In genomic region chr15:52338891-52339290, GRCh38 we compare ENCODE assay signal across 27 cellular contexts.
"Had no signal": no experiment of that assay in that cellular context is flagged by ENCODE, and none has a peak within 500 bp of the region (broad histone marks: within the 10 kb centered on the region; RNA-seq: fewer than 3 reads in every experiment).

No MANE protein-coding gene starts in this region.

- DNase-seq: islet precursor cell; left ventricle myocardium inferior; mesendoderm; naive B cell; natural killer cell; nephron progenitor cell; occipital lobe; psoas muscle; right lobe of liver; stimulated activated CD4-positive, alpha-beta T cell treated with anti-CD3 and anti-CD28 coated beads, Interleukin-1b, Interleukin-23, amount 100 ng/mL, for 48 hours; stimulated activated CD4-positive, alpha-beta T cell treated with anti-CD3 and anti-CD28 coated beads, Interleukin-2, amount 100 ng/mL, for 48 hours; stimulated activated CD4-positive, alpha-beta T cell treated with anti-CD3 and anti-CD28 coated beads, Interleukin-4, amount 100 ng/mL, for 4 hours; stimulated activated CD8-positive, alpha-beta memory T cell treated with anti-CD3 and anti-CD28 coated beads, Interleukin-4, amount 100 ng/mL, for 48 hours; stimulated activated naive CD4-positive, alpha-beta T cell treated with Interleukin-2 at 50 U/mL for 16 hours; stimulated activated naive CD8-positive, alpha-beta T cell treated with anti-CD3 and anti-CD28 coated beads, Interleukin-15, amount 100 ng/mL, for 72 hours; substantia nigra; uterus had no signal

- H3K27ac Mint-ChIP-seq: mesothelial cell of epicardium; nephron progenitor cell; neural progenitor cell; stimulated activated naive CD8-positive, alpha-beta T cell treated with anti-CD3 and anti-CD28 coated beads, Interleukin-15, amount 100 ng/mL, for 72 hours; type B pancreatic cell had no signal

- H3K27ac ChIP-seq: left ventricle myocardium inferior, neural progenitor cell, neutrophil, right lobe of liver, tibial nerve, uterus had no signal

- H3K9me3 Mint-ChIP-seq: mesothelial cell of epicardium; naive B cell; natural killer cell; nephron progenitor cell; neural progenitor cell; stimulated activated memory B cell treated with anti-CD40 and anti-IgM and Interleukin-4, amounts not matched to agents 10 μg/mL and 1 μg/mL and 100 μg/mL, for 72 hours; stimulated activated naive CD8-positive, alpha-beta T cell treated with anti-CD3 and anti-CD28 coated beads, Interleukin-15, amount 100 ng/mL, for 72 hours; type B pancreatic cell had no signal

- H3K27me3 ChIP-seq: neural progenitor cell, neutrophil, right atrium auricular region, right lobe of liver, tibial nerve, uterus had no signal

- ATAC-seq: natural killer cell; right lobe of liver; stimulated activated memory B cell treated with anti-CD40 and anti-IgM and Interleukin-4, amounts not matched to agents 10 μg/mL and 1 μg/mL and 100 μg/mL, for 72 hours; stimulated activated naive CD8-positive, alpha-beta T cell treated with anti-CD3 and anti-CD28 coated beads, Interleukin-15, amount 100 ng/mL, for 72 hours had no signal

- H3K4me1 ChIP-seq: neural progenitor cell, uterus had no signal

- H3K9ac ChIP-seq: neural progenitor cell, parathyroid adenoma had no signal

- H3K36me3 Mint-ChIP-seq: natural killer cell had no signal

- H3K36me3 ChIP-seq: neural progenitor cell, right lobe of liver, uterus had no signal

- H2AFZ ChIP-seq: neural progenitor cell, parathyroid adenoma had no signal

- H3K79me2 ChIP-seq: parathyroid adenoma had no signal

- H3K4me3 ChIP-seq: left ventricle myocardium inferior, lung, neural progenitor cell, psoas muscle, right atrium auricular region, right lobe of liver, smooth muscle cell, tibial nerve, uterus had no signal

- H3K4me2 ChIP-seq: neural progenitor cell, smooth muscle cell had no signal

- H3K27me3 Mint-ChIP-seq: naive B cell; stimulated activated memory B cell treated with anti-CD40 and anti-IgM and Interleukin-4, amounts not matched to agents 10 μg/mL and 1 μg/mL and 100 μg/mL, for 72 hours; stimulated activated naive CD8-positive, alpha-beta T cell treated with anti-CD3 and anti-CD28 coated beads, Interleukin-15, amount 100 ng/mL, for 72 hours; type B pancreatic cell had no signal

- H3K4me1 Mint-ChIP-seq: stimulated activated memory B cell treated with anti-CD40 and anti-IgM and Interleukin-4, amounts not matched to agents 10 μg/mL and 1 μg/mL and 100 μg/mL, for 72 hours; stimulated activated naive CD8-positive, alpha-beta T cell treated with anti-CD3 and anti-CD28 coated beads, Interleukin-15, amount 100 ng/mL, for 72 hours had no signal

- H3K4me3 Mint-ChIP-seq: mesothelial cell of epicardium; naive B cell; natural killer cell; nephron progenitor cell; neural progenitor cell; stimulated activated memory B cell treated with anti-CD40 and anti-IgM and Interleukin-4, amounts not matched to agents 10 μg/mL and 1 μg/mL and 100 μg/mL, for 72 hours; stimulated activated naive CD8-positive, alpha-beta T cell treated with anti-CD3 and anti-CD28 coated beads, Interleukin-15, amount 100 ng/mL, for 72 hours; type B pancreatic cell had no signal

- H3K9me3 ChIP-seq: left ventricle myocardium inferior, neutrophil, psoas muscle, right atrium auricular region, right lobe of liver, tibial nerve, uterus had no signal
